11 cellular contexts compared by ENCODE assay signal in the genomic region with DNA sequence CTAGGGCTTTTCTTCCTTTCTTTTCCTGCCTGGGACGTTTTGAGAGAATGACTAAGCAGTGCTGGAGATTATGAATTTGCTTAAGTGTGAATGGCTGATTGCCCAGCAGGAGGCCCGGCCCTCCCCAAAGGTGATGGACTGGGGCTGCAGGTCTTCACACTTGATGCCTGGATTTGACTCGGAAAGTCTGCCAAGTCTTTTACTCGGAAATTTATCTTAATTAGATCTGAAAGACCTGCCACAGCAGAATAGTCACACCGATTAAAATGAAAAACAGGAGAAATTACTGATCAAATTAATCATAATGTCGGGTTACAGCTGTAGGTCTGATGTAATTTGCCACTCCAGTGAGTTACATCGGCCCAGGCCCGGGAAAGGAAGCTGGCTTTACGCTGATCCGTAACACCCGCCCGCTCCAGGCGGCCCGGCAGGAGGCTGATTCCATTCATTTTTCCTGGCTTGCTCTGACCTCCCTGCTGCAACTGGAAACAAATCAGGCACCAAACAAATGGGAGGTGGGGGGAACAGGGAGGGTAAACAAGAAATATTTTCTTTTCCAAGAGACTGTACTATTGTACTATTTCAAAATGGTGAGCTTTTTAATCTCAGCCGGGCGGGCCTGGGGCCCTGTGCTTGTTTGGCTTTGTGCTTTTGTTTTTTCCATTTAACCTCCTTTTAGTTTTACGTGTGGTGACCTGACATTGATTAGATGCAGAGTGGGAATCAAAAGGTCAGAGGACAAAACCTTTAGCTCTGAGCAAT.
A peak's percentile ranks its signal among the peaks of the same experiment; 100 is the strongest.
DNase-seq lines count a peak whose midpoint lies in the region; ATAC-seq and TF ChIP-seq lines count a peak whose summit lies in the region.
"Had no signal": no experiment of that assay in that cellular context is flagged by ENCODE, and none has a peak within 500 bp of the region (broad histone marks: within the 10 kb centered on the region; RNA-seq: fewer than 3 reads in every experiment).

No MANE protein-coding gene starts in this region.

- H3K36me3 Mint-ChIP-seq in endothelial cell (ENCODE audit: low read depth, unreplicated experiment): no peaks in the 10 kb centered on the region

- DNase-seq in D341Med (ENCODE audit: low spot score) (peak; percentile 73), NCI-H226 (peak; percentile 97), endothelial cell (ENCODE audit: low spot score) (peak; percentile 42), mucosa of gallbladder (ENCODE audit: low spot score) (peak; percentile 43), amniotic stem cell (lab: John Stamatoyannopoulos, UW) (no peak), germinal center (ENCODE audit: low spot score) (no peak), NOMO-1 treated with dmso at 0.1 percent for 144 hours (lab: John Stamatoyannopoulos, UW; ENCODE audit: unreplicated experiment) (no peak)
- DNase-seq: DND-41; NCI-H2107; stimulated activated naive CD4-positive, alpha-beta T cell treated with Interleukin-2 at 50 U/mL for 16 hours had no signal

- H3K27ac Mint-ChIP-seq in endothelial cell (ENCODE audit: unreplicated experiment): peak overlapping the region; percentile 48

- no peak for TF ChIP-seq CTCF in endothelial cell (IDR thresholded peaks at IDR 0.05; ENCODE audit: unreplicated experiment)

- peaks cover 2% of the 10 kb centered on the region for H3K27me3 Mint-ChIP-seq in endothelial cell (ENCODE audit: unreplicated experiment)

- peaks cover 31% of the 10 kb centered on the region for H3K4me1 Mint-ChIP-seq in endothelial cell (ENCODE audit: unreplicated experiment)

- H3K4me3 Mint-ChIP-seq in endothelial cell (ENCODE audit: unreplicated experiment): no peak overlapping the region

- ATAC-seq in GM19035 (IDR thresholded peaks at IDR 0.05; ENCODE audit: unreplicated experiment): no peak

- H3K9me3 Mint-ChIP-seq in endothelial cell (ENCODE audit: unreplicated experiment): no peaks in the 10 kb centered on the region

Comparison
In these comparisons a context has a peak if more than half of its experiments do, and no peak if none do; other contexts are left out.
1. DNase-seq: peak in D341Med (single experiment), NCI-H226 (single experiment), endothelial cell (single experiment) and mucosa of gallbladder (single experiment); none in amniotic stem cell (single experiment), germinal center (single experiment) and NOMO-1 treated with dmso at 0.1 percent for 144 hours (single experiment).